Comparison of ENCODE assay signal across 9 cellular contexts in the genomic region with DNA sequence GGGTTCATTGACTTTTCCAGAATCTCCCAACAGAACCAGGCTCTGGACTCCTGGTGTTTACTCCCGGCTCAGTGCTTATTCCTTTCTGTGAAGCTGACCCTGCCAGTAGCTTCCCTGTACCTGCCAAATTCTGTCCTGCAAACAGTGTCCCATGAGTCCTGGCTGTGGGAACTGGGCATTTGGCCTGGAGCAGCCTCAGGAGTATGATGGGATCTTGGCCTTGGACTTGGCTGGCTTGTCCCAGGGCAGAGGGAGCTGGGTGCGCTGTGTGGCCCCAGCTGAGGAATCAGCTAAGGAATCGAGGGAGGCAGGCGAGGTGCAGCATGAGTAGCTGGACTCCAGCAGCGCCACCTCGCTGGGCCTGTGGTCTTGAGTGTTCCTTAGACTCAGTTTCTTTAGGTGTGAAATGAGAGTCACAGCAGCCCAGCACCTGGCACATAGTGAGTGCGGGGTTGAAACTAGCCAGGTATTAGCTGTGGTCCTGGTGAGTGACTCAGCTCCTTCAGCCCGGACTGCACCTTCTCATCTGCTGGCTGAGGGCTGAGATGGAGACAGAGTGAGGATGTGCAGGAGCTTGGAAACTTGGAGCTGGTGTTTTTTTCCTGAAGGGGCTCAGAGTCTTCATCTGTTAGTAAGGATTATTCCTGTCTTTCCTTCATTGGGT. TPM values are rescaled to one million over a fixed set of nuclear protein-coding genes. Genes with fewer than 3 reads are reported as not detected.
DNase-seq lines count a peak whose midpoint lies in the region; ATAC-seq, FAIRE-seq and TF ChIP-seq lines count a peak whose summit lies in the region.
"Had no signal": no experiment of that assay in that cellular context is flagged by ENCODE, and none has a peak within 500 bp of the region (broad histone marks: within the 10 kb centered on the region; RNA-seq: fewer than 3 reads in every experiment).

No MANE protein-coding gene starts in this region.

- peaks cover 0 to 4% of the 10 kb centered on the region in 2 donors for H3K36me3 Mint-ChIP-seq in activated naive CD4-positive, alpha-beta T cell treated with anti-CD3 and anti-CD28 coated beads, Interleukin-2, amount 50 U/mL, for 72 hours

- FAIRE-seq in K562 (lab: Jason Lieb, UNC) = no peak

- no peaks in the 10 kb centered on the region for H3K9me3 ChIP-seq in K562 (replicated peaks; ENCODE audit: control insufficient read depth, insufficient read depth, low read depth, low read length)

- no peaks in the 10 kb centered on the region for H3K9me3 Mint-ChIP-seq in activated naive CD4-positive, alpha-beta T cell treated with anti-CD3 and anti-CD28 coated beads, Interleukin-2, amount 50 U/mL, for 72 hours

- DNase-seq in activated naive CD4-positive, alpha-beta T cell treated with anti-CD3 and anti-CD28 coated beads, Interleukin-2, amount 50 U/mL, for 72 hours (ENCODE audit: low spot score in 2 of 2) = no peak
- DNase-seq in activated naive CD4-positive, alpha-beta T cell treated with anti-CD3 and anti-CD28 coated beads, Interleukin-2, amount 50 U/mL, for 16 hours = no peak
- DNase-seq in K562 (ENCODE audit: extremely low read depth in 1 of 4, low spot score in 3 of 4) (no peak), islet precursor cell (peak; percentile 75), superior temporal gyrus (ENCODE audit: extremely low spot score) (peak; percentile 17), A172 (ENCODE audit: low spot score) (no peak)
- DNase-seq: NCI-H1417 treated with DMSO at 0.1 percent for 48 hours had no signal

- no peak overlapping the region; the same call in 2 of the 3 replicates for H3K27ac ChIP-seq in K562 (ENCODE audit: extremely low read depth, low read depth, low read length)

- intact Hi-C loops in K562 (cut with micrococcal nuclease) = no loop called here

- POLR2A ChIA-PET in K562 (lab: Yijun Ruan, JAX) = interaction anchor here (0.9 to 1.7 kb wide), 6 partner anchors 8 to 296 kb away, joined by 3 to 9 read pairs (median 4); partner anchors contain the start of gene CLASRP

- H3K27ac Mint-ChIP-seq in activated naive CD4-positive, alpha-beta T cell treated with anti-CD3 and anti-CD28 coated beads, Interleukin-2, amount 50 U/mL, for 72 hours = peak overlapping the region; percentile 85 to 86

- peaks cover 76% of the 10 kb centered on the region for H3K36me3 ChIP-seq in K562 (ENCODE audit: control insufficient read depth, insufficient read depth, low read length)

- no peak for TF ChIP-seq CTCF in K562 (IDR thresholded peaks at IDR 0.05 in 2 of 3, conservative IDR thresholded peaks at IDR 0.05 in 1 of 3; ENCODE audit: insufficient read depth in 2 of 3, low read depth in 1 of 3, low read length in 3 of 3)

- no peaks in the 10 kb centered on the region for H3K27me3 ChIP-seq in K562 (ENCODE audit: control insufficient read depth in 2 of 2, insufficient read depth in 2 of 2, low read length in 2 of 2)

- BruUV-seq in K562 (replicated peaks; lab: Mats Ljungman, UMichigan) = no TSS peak

- peaks cover 28% of the 10 kb centered on the region for H4K20me1 ChIP-seq in K562 (replicated peaks; ENCODE audit: control insufficient read depth, insufficient read depth, low read length)

- no peak overlapping the region for H2AFZ ChIP-seq in K562 (ENCODE audit: low read depth, low read length)

- peak overlapping the region in 1 of 2 experiments; percentile 80; a peak in 2 of 4 replicates for H3K9ac ChIP-seq in K562 (ENCODE audit: insufficient read depth in 1 of 2, low read depth in 2 of 2, low read length in 2 of 2)

- no peak for TF ChIP-seq POLR2A in K562 (conservative IDR thresholded peaks at IDR 0.05)

- no peak for TF ChIP-seq RAD21 in K562 (CRISPR knock-in tag; conservative IDR thresholded peaks at IDR 0.05 in 1 of 2, IDR thresholded peaks at IDR 0.05 in 1 of 2)

- H3K4me1 ChIP-seq in K562 (replicated peaks in 1 of 2; ENCODE audit: control insufficient read depth in 2 of 2, insufficient read depth in 2 of 2, low read length in 2 of 2) = peaks cover 3 to 8% of the 10 kb centered on the region in 2 experiments; a peak in 3 of 5 replicates

- 82% methylated on average over 6 of the region's 8 CpGs for WGBS in K562 (ENCODE audit: insufficient coverage, low coverage, missing lambda C conversion rate)

- peaks cover 7% of the 10 kb centered on the region for H3K9me1 ChIP-seq in K562 (ENCODE audit: control insufficient read depth, insufficient read depth, low read length)

- no peak overlapping the region for H3K4me3 ChIP-seq in K562

- TF ChIP-seq EP300 in K562 (IDR thresholded peaks at IDR 0.05; ENCODE audit: low read length) = no peak

- in situ Hi-C loops in K562 (cut with MboI) = no loop called here

- ATAC-seq in activated naive CD4-positive, alpha-beta T cell treated with anti-CD3 and anti-CD28 coated beads, Interleukin-2, amount 50 U/mL, for 72 hours = peak; percentile 34 to 45
- ATAC-seq in K562 (peak; percentile 60), HG02763 (IDR thresholded peaks at IDR 0.05; ENCODE audit: unreplicated experiment) (no peak), HG02970 (IDR thresholded peaks at IDR 0.05; ENCODE audit: low FRiP score, unreplicated experiment) (no peak)

- H3K79me2 ChIP-seq in K562 (ENCODE audit: control insufficient read depth, insufficient read depth, low read length) = peaks cover 67% of the 10 kb centered on the region

- CTCF ChIA-PET in K562 (lab: Yijun Ruan, JAX; ENCODE audit: low intra/inter-chr PET ratio) = no interaction called here

- no peak overlapping the region for H3K4me2 ChIP-seq in K562 (ENCODE audit: insufficient read depth, low read length)

RNA-seq across cellular contexts. Expression of gene CLASRP, which starts 10.4 kb away (rescaled TPM):
- total RNA-seq in activated naive CD4-positive, alpha-beta T cell treated with anti-CD3 and anti-CD28 coated beads, Interleukin-2, amount 50 U/mL, for 72 hours = 100 to 1,000 TPM; 115 to 133 TPM
- total RNA-seq in K562 (2011; cell fraction: chromatin; rRNA removed; ENCODE audit: low replicate concordance) = 297 and 460 TPM in 2 replicates
- 224 and 226 TPM in 2 replicates for total RNA-seq in K562 (2011; cell fraction: nucleolus; rRNA removed)
- total RNA-seq in K562 (2011; cell fraction: nucleoplasm; rRNA removed) = 233 and 263 TPM in 2 replicates
- 56.7 and 74.5 TPM in 2 replicates for total RNA-seq in K562 (2014; rRNA removed)
- 31.1 and 34.6 TPM in 2 replicates for total RNA-seq in K562 (2014; rRNA removed; fragmentation: Illumina TruSeq; extraction: Trizol)
- total RNA-seq in K562 (2015; rRNA removed; fragmentation: Illumina TruSeq; extraction: Trizol) = 46.4 and 46.7 TPM in 2 replicates
- 81.6 and 86.3 TPM in 2 replicates for total RNA-seq in K562 (2021)
- polyA plus RNA-seq in K562 (2011; rRNA removed) = 34.4 and 55.3 TPM in 2 replicates
- 18.3 and 19.8 TPM in 2 replicates for polyA plus RNA-seq in K562 (2011; cell fraction: cytosol; rRNA removed)
- polyA plus RNA-seq in K562 (2011; cell fraction: nucleus; rRNA removed) = 277 and 310 TPM in 2 replicates
- polyA plus RNA-seq in K562 (2012) = 71.3 and 94.7 TPM in 2 replicates
- polyA plus RNA-seq in K562 (2014; fragmentation: Illumina TruSeq; extraction: Trizol) = 44.0 and 45.2 TPM in 2 replicates
- polyA plus RNA-seq in K562 (2014; fragmentation: Nextera tagmentation; extraction: Ambion mirVana) = 1 to 10 TPM in 1 of 2 experiments, under 1 TPM in 1; 0.94 to 1.2 TPM
- 72.2 and 80.0 TPM in 2 replicates for polyA plus RNA-seq in K562 (2014; rRNA removed)
- polyA minus RNA-seq in K562 (2011; rRNA and poly(A)+ RNA removed) = 25.8 and 29.7 TPM in 2 replicates
- 18.8 and 19.3 TPM in 2 replicates for polyA minus RNA-seq in K562 (2011; cell fraction: cytosol; rRNA and poly(A)+ RNA removed)
- polyA minus RNA-seq in K562 (2011; cell fraction: nucleus; rRNA and poly(A)+ RNA removed) = 39.9 and 51.1 TPM in 2 replicates
- total RNA-seq in A172 (2014; rRNA removed; shearing (Covaris generic)) = 29.9 and 42.5 TPM in 2 replicates

RNA-seq across cellular contexts. Expression of gene ZNF296, which starts 27.1 kb away (rescaled TPM):
- 1 to 10 TPM; 2.3 to 6.7 TPM for total RNA-seq in activated naive CD4-positive, alpha-beta T cell treated with anti-CD3 and anti-CD28 coated beads, Interleukin-2, amount 50 U/mL, for 72 hours
- 0.25 and 1.9 TPM in 2 replicates for total RNA-seq in K562 (2011; cell fraction: chromatin; rRNA removed; ENCODE audit: low replicate concordance)
- total RNA-seq in K562 (2011; cell fraction: nucleolus; rRNA removed) = 2.4 and 3.5 TPM in 2 replicates
- 0.92 and 1.3 TPM in 2 replicates for total RNA-seq in K562 (2011; cell fraction: nucleoplasm; rRNA removed)
- total RNA-seq in K562 (2014; rRNA removed) (1.5 and 2.7 TPM in 2 replicates), K562 (2014; rRNA removed; fragmentation: Illumina TruSeq; extraction: Trizol) (0.07 TPM in 1 of 2 replicates, not detected in the other), K562 (2015; rRNA removed; fragmentation: Illumina TruSeq; extraction: Trizol) (0.54 and 0.72 TPM in 2 replicates), K562 (2021) (8.8 and 10.3 TPM in 2 replicates)
- polyA plus RNA-seq in K562 (2011; rRNA removed) (0.13 and 0.28 TPM in 2 replicates), K562 (2014; fragmentation: Illumina TruSeq; extraction: Trizol) (0.39 and 2.0 TPM in 2 replicates), K562 (2014; fragmentation: Nextera tagmentation; extraction: Ambion mirVana) (under 1 TPM in 1 of 2 experiments, not detected in 1; 0.03 TPM), K562 (2014; rRNA removed) (2.0 and 2.4 TPM in 2 replicates)
- polyA plus RNA-seq in K562 (2011; cell fraction: cytosol; rRNA removed) = 0.24 and 1.1 TPM in 2 replicates
- 0.52 and 1.4 TPM in 2 replicates for polyA plus RNA-seq in K562 (2011; cell fraction: nucleus; rRNA removed)
- polyA plus RNA-seq in K562 (2012) = 3.2 and 3.6 TPM in 2 replicates
- 0.11 and 0.21 TPM in 2 replicates for polyA minus RNA-seq in K562 (2011; rRNA and poly(A)+ RNA removed)
- 2.0 and 3.5 TPM in 2 replicates for polyA minus RNA-seq in K562 (2011; cell fraction: cytosol; rRNA and poly(A)+ RNA removed)
- polyA minus RNA-seq in K562 (2011; cell fraction: nucleus; rRNA and poly(A)+ RNA removed) = 0.94 and 1.00 TPM in 2 replicates
- total RNA-seq in A172 (2014; rRNA removed; shearing (Covaris generic)) = 0.19 TPM in 1 of 2 replicates, not detected in the other

RNA-seq across cellular contexts. Expression of gene GEMIN7, which starts 29.9 kb away (rescaled TPM):
- 10 to 100 TPM in 1 of 2 donors, 1 to 10 TPM in 1; 8.3 to 54.3 TPM for total RNA-seq in activated naive CD4-positive, alpha-beta T cell treated with anti-CD3 and anti-CD28 coated beads, Interleukin-2, amount 50 U/mL, for 72 hours
- total RNA-seq in K562 (2011; cell fraction: chromatin; rRNA removed; ENCODE audit: low replicate concordance) = 22.7 and 62.8 TPM in 2 replicates
- 37.2 and 43.2 TPM in 2 replicates for total RNA-seq in K562 (2011; cell fraction: nucleolus; rRNA removed)
- total RNA-seq in K562 (2011; cell fraction: nucleoplasm; rRNA removed) = 26.5 and 32.7 TPM in 2 replicates
- total RNA-seq in K562 (2014; rRNA removed) (54.9 and 62.7 TPM in 2 replicates), K562 (2014; rRNA removed; fragmentation: Illumina TruSeq; extraction: Trizol) (31.3 and 33.0 TPM in 2 replicates), K562 (2015; rRNA removed; fragmentation: Illumina TruSeq; extraction: Trizol) (39.5 and 42.3 TPM in 2 replicates), K562 (2021) (60.7 and 62.6 TPM in 2 replicates)
- polyA plus RNA-seq in K562 (2011; rRNA removed) (23.1 and 32.5 TPM in 2 replicates), K562 (2014; fragmentation: Illumina TruSeq; extraction: Trizol) (32.6 and 50.6 TPM in 2 replicates), K562 (2014; fragmentation: Nextera tagmentation; extraction: Ambion mirVana) (100 to 1,000 TPM in 1 of 2 experiments, 10 to 100 TPM in 1; 84.9 to 124 TPM), K562 (2014; rRNA removed) (49.6 and 57.5 TPM in 2 replicates)
- 41.8 and 86.0 TPM in 2 replicates for polyA plus RNA-seq in K562 (2011; cell fraction: cytosol; rRNA removed)
- polyA plus RNA-seq in K562 (2011; cell fraction: nucleus; rRNA removed) = 34.9 and 43.7 TPM in 2 replicates
- polyA plus RNA-seq in K562 (2012) = 41.3 and 54.9 TPM in 2 replicates
- 5.7 and 7.6 TPM in 2 replicates for polyA minus RNA-seq in K562 (2011; rRNA and poly(A)+ RNA removed)
- polyA minus RNA-seq in K562 (2011; cell fraction: cytosol; rRNA and poly(A)+ RNA removed) = 17.8 and 23.9 TPM in 2 replicates
- polyA minus RNA-seq in K562 (2011; cell fraction: nucleus; rRNA and poly(A)+ RNA removed) = 7.9 and 11.3 TPM in 2 replicates
- total RNA-seq in A172 (2014; rRNA removed; shearing (Covaris generic)) = 17.1 and 29.6 TPM in 2 replicates

RNA-seq across cellular contexts. Expression of gene PPP1R37, which starts 43.8 kb away (rescaled TPM):
- 10 to 100 TPM; 12.4 to 18.3 TPM for total RNA-seq in activated naive CD4-positive, alpha-beta T cell treated with anti-CD3 and anti-CD28 coated beads, Interleukin-2, amount 50 U/mL, for 72 hours
- 32.7 and 64.0 TPM in 2 replicates for total RNA-seq in K562 (2011; cell fraction: chromatin; rRNA removed; ENCODE audit: low replicate concordance)
- total RNA-seq in K562 (2011; cell fraction: nucleolus; rRNA removed) = 49.9 and 53.4 TPM in 2 replicates
- total RNA-seq in K562 (2011; cell fraction: nucleoplasm; rRNA removed) = 37.0 and 42.9 TPM in 2 replicates
- 20.3 and 38.6 TPM in 2 replicates for total RNA-seq in K562 (2014; rRNA removed)
- total RNA-seq in K562 (2014; rRNA removed; fragmentation: Illumina TruSeq; extraction: Trizol) = 3.1 and 3.5 TPM in 2 replicates
- total RNA-seq in K562 (2015; rRNA removed; fragmentation: Illumina TruSeq; extraction: Trizol) = 7.9 and 8.4 TPM in 2 replicates
- total RNA-seq in K562 (2021) = 16.4 and 17.6 TPM in 2 replicates
- 7.3 and 8.0 TPM in 2 replicates for polyA plus RNA-seq in K562 (2011; rRNA removed)
- polyA plus RNA-seq in K562 (2011; cell fraction: cytosol; rRNA removed) = 7.1 and 13.5 TPM in 2 replicates
- 51.3 and 83.8 TPM in 2 replicates for polyA plus RNA-seq in K562 (2011; cell fraction: nucleus; rRNA removed)
- polyA plus RNA-seq in K562 (2012) = 18.5 and 23.4 TPM in 2 replicates
- 2.7 and 5.0 TPM in 2 replicates for polyA plus RNA-seq in K562 (2014; fragmentation: Illumina TruSeq; extraction: Trizol)
- under 1 TPM; 0.04 to 0.10 TPM for polyA plus RNA-seq in K562 (2014; fragmentation: Nextera tagmentation; extraction: Ambion mirVana)
- 19.9 and 22.0 TPM in 2 replicates for polyA plus RNA-seq in K562 (2014; rRNA removed)
- 4.4 and 5.2 TPM in 2 replicates for polyA minus RNA-seq in K562 (2011; rRNA and poly(A)+ RNA removed)
- 4.8 and 13.3 TPM in 2 replicates for polyA minus RNA-seq in K562 (2011; cell fraction: cytosol; rRNA and poly(A)+ RNA removed)
- 14.3 and 14.8 TPM in 2 replicates for polyA minus RNA-seq in K562 (2011; cell fraction: nucleus; rRNA and poly(A)+ RNA removed)
- total RNA-seq in A172 (2014; rRNA removed; shearing (Covaris generic)) = 25.1 and 28.0 TPM in 2 replicates

RNA-seq across cellular contexts. Expression of gene RELB, which starts 47.9 kb away (rescaled TPM):
- 10 to 100 TPM; 31.7 to 56.5 TPM for total RNA-seq in activated naive CD4-positive, alpha-beta T cell treated with anti-CD3 and anti-CD28 coated beads, Interleukin-2, amount 50 U/mL, for 72 hours
- total RNA-seq in K562 (2011; cell fraction: chromatin; rRNA removed; ENCODE audit: low replicate concordance) = 1.5 TPM in 1 of 2 replicates, not detected in the other
- total RNA-seq in K562 (2011; cell fraction: nucleolus; rRNA removed) = 0.67 and 0.92 TPM in 2 replicates
- 0.88 and 1.2 TPM in 2 replicates for total RNA-seq in K562 (2011; cell fraction: nucleoplasm; rRNA removed)
- total RNA-seq in K562 (2014; rRNA removed) (0.24 and 0.95 TPM in 2 replicates), K562 (2014; rRNA removed; fragmentation: Illumina TruSeq; extraction: Trizol) (0.15 and 0.29 TPM in 2 replicates), K562 (2015; rRNA removed; fragmentation: Illumina TruSeq; extraction: Trizol) (0.08 and 0.18 TPM in 2 replicates), K562 (2021) (0.89 and 1.1 TPM in 2 replicates)
- polyA plus RNA-seq in K562 (2011; rRNA removed) (0.24 and 0.35 TPM in 2 replicates), K562 (2014; fragmentation: Illumina TruSeq; extraction: Trizol) (0.17 and 0.28 TPM in 2 replicates), K562 (2014; fragmentation: Nextera tagmentation; extraction: Ambion mirVana) (not detected), K562 (2014; rRNA removed) (1.1 and 2.1 TPM in 2 replicates)
- polyA plus RNA-seq in K562 (2011; cell fraction: cytosol; rRNA removed) = 0.25 and 1.1 TPM in 2 replicates
- 0.41 and 0.68 TPM in 2 replicates for polyA plus RNA-seq in K562 (2011; cell fraction: nucleus; rRNA removed)
- 1.1 and 3.7 TPM in 2 replicates for polyA plus RNA-seq in K562 (2012)
- polyA minus RNA-seq in K562 (2011; rRNA and poly(A)+ RNA removed) = 0.24 and 0.35 TPM in 2 replicates
- 0.57 and 1.4 TPM in 2 replicates for polyA minus RNA-seq in K562 (2011; cell fraction: cytosol; rRNA and poly(A)+ RNA removed)
- polyA minus RNA-seq in K562 (2011; cell fraction: nucleus; rRNA and poly(A)+ RNA removed) = 0.11 and 0.54 TPM in 2 replicates
- total RNA-seq in A172 (2014; rRNA removed; shearing (Covaris generic)) = 6.0 and 9.3 TPM in 2 replicates

Comparison
In these comparisons a context has a peak if more than half of its experiments do, and no peak if none do; other contexts are left out.
1. ATAC-seq: peak in activated naive CD4-positive, alpha-beta T cell treated with anti-CD3 and anti-CD28 coated beads, Interleukin-2, amount 50 U/mL, for 72 hours (2 of 2) and K562 (single experiment); none in HG02763 (single experiment) and HG02970 (single experiment).
2. DNase-seq: peak in islet precursor cell (single experiment) and superior temporal gyrus (single experiment); none in activated naive CD4-positive, alpha-beta T cell treated with anti-CD3 and anti-CD28 coated beads, Interleukin-2, amount 50 U/mL, for 72 hours (0 of 2), activated naive CD4-positive, alpha-beta T cell treated with anti-CD3 and anti-CD28 coated beads, Interleukin-2, amount 50 U/mL, for 16 hours (single experiment), K562 (0 of 4) and A172 (single experiment).